Comparison of ENCODE assay signal across 24 cellular contexts in genomic region chr1:221449194-221449593, GRCh38.
"Had no signal": no experiment of that assay in that cellular context is flagged by ENCODE, and none has a peak within 500 bp of the region (broad histone marks: within the 10 kb centered on the region; RNA-seq: fewer than 3 reads in every experiment).

No MANE protein-coding gene starts in this region.

- H3K4me3 ChIP-seq: pancreas, thoracic aorta, uterus had no signal

- H3K27ac ChIP-seq: neutrophil, pancreas, thoracic aorta, uterus had no signal

- H3K4me3 Mint-ChIP-seq: activated CD4-positive, alpha-beta T cell treated with anti-CD3 and anti-CD28 coated beads for 36 hours; activated CD8-positive, alpha-beta memory T cell treated with anti-CD3 and anti-CD28 coated beads, Interleukin-2, amount 10 ng/mL, durations not matched to agents 7 days and 5 days; activated CD8-positive, alpha-beta T cell treated with anti-CD3 and anti-CD28 coated beads, Interleukin-2, amount 10 ng/mL, durations not matched to agents 7 days and 5 days; activated naive CD8-positive, alpha-beta T cell; effector memory CD8-positive, alpha-beta T cell; naive B cell; nephron progenitor cell; T-cell; type B pancreatic cell had no signal

- H3K9me3 ChIP-seq: neutrophil, pancreas, thoracic aorta, uterus had no signal

- H3K9me3 Mint-ChIP-seq: effector memory CD8-positive, alpha-beta T cell; T-cell had no signal

- ATAC-seq: activated CD8-positive, alpha-beta T cell treated with anti-CD3 and anti-CD28 coated beads, Interleukin-2, amount 10 ng/mL, durations not matched to agents 7 days and 5 days; effector memory CD8-positive, alpha-beta T cell; left cardiac atrium; left ventricle myocardium superior; pancreas; right cardiac atrium; T-cell had no signal

- H3K27ac Mint-ChIP-seq: activated CD8-positive, alpha-beta memory T cell treated with anti-CD3 and anti-CD28 coated beads, Interleukin-2, amount 10 ng/mL, durations not matched to agents 7 days and 5 days; activated CD8-positive, alpha-beta T cell treated with anti-CD3 and anti-CD28 coated beads, Interleukin-2, amount 10 ng/mL, durations not matched to agents 7 days and 5 days; effector memory CD8-positive, alpha-beta T cell; naive B cell; nephron progenitor cell; T-cell; type B pancreatic cell had no signal

- H3K36me3 ChIP-seq: neutrophil, pancreas, thoracic aorta, uterus had no signal

- H3K27me3 ChIP-seq: neutrophil, pancreas, uterus had no signal

- H3K4me1 Mint-ChIP-seq: naive B cell, nephron progenitor cell had no signal

- H3K4me1 ChIP-seq: pancreas, uterus had no signal

- DNase-seq: activated CD4-positive, CD25-positive, alpha-beta regulatory T cell; activated CD8-positive, alpha-beta memory T cell treated with anti-CD3 and anti-CD28 coated beads, Interleukin-2, amount 10 ng/mL, durations not matched to agents 7 days and 5 days; activated CD8-positive, alpha-beta T cell treated with anti-CD3 and anti-CD28 coated beads, Interleukin-2, amount 10 ng/mL, durations not matched to agents 7 days and 5 days; activated effector memory CD4-positive, alpha-beta T cell treated with Interleukin-2 at 50 U/mL for 16 hours; activated naive CD4-positive, alpha-beta T cell treated with Interleukin-2 at 50 U/mL for 16 hours; caudate nucleus; cortex of kidney; effector memory CD8-positive, alpha-beta T cell; head of caudate nucleus; hippocampal formation; left cardiac atrium; left ventricle myocardium superior; naive B cell; nephron progenitor cell; pancreas; right cardiac atrium; stimulated activated CD4-positive, alpha-beta T cell treated with anti-CD3 and anti-CD28 coated beads, Interleukin-2, amount 100 ng/mL, for 48 hours; T-cell; uterus had no signal

- H3K36me3 Mint-ChIP-seq: activated naive CD8-positive, alpha-beta T cell; naive B cell; T-cell; type B pancreatic cell had no signal
